In the genomic region with DNA sequence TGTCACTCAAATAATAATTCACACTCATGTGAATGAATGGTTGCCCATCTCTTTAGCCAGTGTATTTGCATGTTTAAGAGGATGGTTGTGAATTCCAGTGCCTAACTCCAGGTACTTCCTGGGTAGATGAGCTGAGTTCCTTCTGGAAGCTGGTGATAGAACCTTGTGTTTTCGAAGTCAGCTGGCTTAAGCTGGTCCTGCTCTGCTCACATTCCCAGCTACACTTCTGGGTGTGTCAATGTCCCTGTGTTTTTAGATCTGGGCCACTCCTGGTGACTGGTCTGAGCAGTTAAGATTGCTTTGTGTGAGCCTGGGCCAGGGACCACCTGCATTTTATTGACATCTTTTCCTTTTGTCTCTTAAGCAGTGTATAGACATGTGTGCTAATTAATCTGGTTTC, we compare ENCODE assay signal across 17 cellular contexts. TPM values are rescaled to one million over a fixed set of nuclear protein-coding genes. Genes with fewer than 3 reads are reported as not detected.
DNase-seq lines count a peak whose midpoint lies in the region; ATAC-seq and TF ChIP-seq lines count a peak whose summit lies in the region.
"Had no signal": no experiment of that assay in that cellular context is flagged by ENCODE, and none has a peak within 500 bp of the region (broad histone marks: within the 10 kb centered on the region; RNA-seq: fewer than 3 reads in every experiment).

No MANE protein-coding gene starts in this region.

- H3K27me3 ChIP-seq in ACC112 (ENCODE audit: insufficient read depth, low read length), result no peaks in the 10 kb centered on the region
- H3K27me3 ChIP-seq in PC-9 (ENCODE audit: insufficient read depth, low read depth), result no peaks in the 10 kb centered on the region
- no peaks in the 10 kb centered on the region for H3K27me3 ChIP-seq in hepatocyte

- WGBS in hepatocyte (ENCODE audit: low lambda C conversion rate, missing lambda C conversion rate), result 48% methylated on average over 1 of the region's 1 CpG

- H3K9me3 Mint-ChIP-seq in osteocyte (ENCODE audit: unreplicated experiment), result no peaks in the 10 kb centered on the region
- H3K9me3 Mint-ChIP-seq: activated T-cell treated with anti-CD3 and anti-CD28 coated beads, Interleukin-2, amount 50 U/mL, for 4 hours had no signal

- H3K9me2 ChIP-seq in PC-9 (ENCODE audit: insufficient read depth) (no peaks in the 10 kb centered on the region), hepatocyte (replicated peaks; ENCODE audit: insufficient read depth) (no peaks in the 10 kb centered on the region)

- H3F3A ChIP-seq in PC-9 (ENCODE audit: insufficient read depth, low read depth), result peaks cover 45% of the 10 kb centered on the region

- CTCF ChIA-PET in PC-9 (lab: Charles Lee), result no interaction called here

- BruUV-seq in PC-9 (replicated peaks; lab: Mats Ljungman, UMichigan), result no TSS peak

- H3K4me3 ChIP-seq in ACC112 (ENCODE audit: low read depth, low read length) (0 out of 2 replicates have a peak overlapping the region, but pooled peaks have one; percentile 14), PC-9 (no peak overlapping the region), hepatocyte (no peak overlapping the region)

- H3K79me2 ChIP-seq in ACC112 (ENCODE audit: control insufficient read depth, insufficient read depth, low read length, unreplicated experiment) (peaks cover 98% of the 10 kb centered on the region), PC-9 (ENCODE audit: low read depth) (peaks cover 97% of the 10 kb centered on the region), hepatocyte (peaks cover 98% of the 10 kb centered on the region)

- no peaks in the 10 kb centered on the region for H4K20me1 ChIP-seq in PC-9 (ENCODE audit: insufficient read depth)
- H4K20me1 ChIP-seq in hepatocyte (ENCODE audit: insufficient read depth, poor library complexity, severe bottlenecking), result peaks cover 16% of the 10 kb centered on the region

- H3K36me3 Mint-ChIP-seq in osteocyte (ENCODE audit: unreplicated experiment), result peaks cover 6% of the 10 kb centered on the region

- peaks cover 81% of the 10 kb centered on the region for H3K4me1 ChIP-seq in ACC112 (ENCODE audit: control insufficient read depth, insufficient read depth, low read length, unreplicated experiment)
- peaks cover 95% of the 10 kb centered on the region for H3K4me1 ChIP-seq in PC-9 (replicated peaks; ENCODE audit: insufficient read depth)
- peaks cover 77% of the 10 kb centered on the region for H3K4me1 ChIP-seq in hepatocyte (ENCODE audit: insufficient read depth)

- DNase-seq in PC-9 (no peak), hepatocyte (ENCODE audit: low spot score) (no peak), osteocyte (ENCODE audit: extremely low spot score, unreplicated experiment) (no peak), AG08396 (ENCODE audit: low spot score) (no peak)
- no peak for DNase-seq in activated CD8-positive, alpha-beta memory T cell treated with anti-CD3 and anti-CD28 coated beads, Interleukin-2, amount 50 U/mL, for 48 hours
- DNase-seq: activated CD4-positive, alpha-beta T cell treated with anti-CD3 and anti-CD28 coated beads for 48 hours; activated T-cell treated with anti-CD3 and anti-CD28 coated beads, Interleukin-2, amount 50 U/mL, for 4 hours; CD8-positive, alpha-beta memory T cell; GF-D8; midbrain; posterior cingulate gyrus; SHP77 treated with DMSO at 0.1 percent for 48 hours; substantia nigra; T-helper 9 cell had no signal

- H2AFZ ChIP-seq in ACC112 (ENCODE audit: low read length, unreplicated experiment) (no peak overlapping the region), PC-9 (no peak overlapping the region), hepatocyte (no peak overlapping the region)

- no peaks in the 10 kb centered on the region for H3K27me3 Mint-ChIP-seq in osteocyte (ENCODE audit: unreplicated experiment)

- ATAC-seq in HG03571 (IDR thresholded peaks at IDR 0.05; ENCODE audit: unreplicated experiment) (no peak), GM21619 (IDR thresholded peaks at IDR 0.05; ENCODE audit: unreplicated experiment) (no peak)
- ATAC-seq: activated T-cell treated with anti-CD3 and anti-CD28 coated beads, Interleukin-2, amount 50 U/mL, for 4 hours had no signal

- H3K9me3 ChIP-seq in PC-9 (ENCODE audit: insufficient read depth, low read depth), result no peaks in the 10 kb centered on the region
- H3K9me3 ChIP-seq in hepatocyte (ENCODE audit: low read depth), result no peaks in the 10 kb centered on the region

- H3K4me2 ChIP-seq in PC-9, result peak overlapping the region; percentile 66
- H3K4me2 ChIP-seq in hepatocyte, result peak overlapping the region; percentile 9

- H3K4me1 Mint-ChIP-seq in osteocyte (ENCODE audit: unreplicated experiment), result peaks cover 98% of the 10 kb centered on the region

- H3K36me3 ChIP-seq in ACC112 (ENCODE audit: insufficient read depth, low read length) (no peaks in the 10 kb centered on the region; the same call in 1 of the 2 replicates), PC-9 (ENCODE audit: low read depth) (no peaks in the 10 kb centered on the region), hepatocyte (replicated peaks; ENCODE audit: insufficient read depth, low read depth) (no peaks in the 10 kb centered on the region)

- POLR2A ChIA-PET in PC-9 (lab: Charles Lee; ENCODE audit: unreplicated experiment), result no interaction called here

- peak overlapping the region; percentile 93 for H3K27ac ChIP-seq in ACC112 (ENCODE audit: low read depth, low read length)
- peak overlapping the region; percentile 85 for H3K27ac ChIP-seq in PC-9
- peak overlapping the region; percentile 77 for H3K27ac ChIP-seq in hepatocyte

- H3K27ac Mint-ChIP-seq in osteocyte (ENCODE audit: unreplicated experiment), result peak overlapping the region; percentile 87
- H3K27ac Mint-ChIP-seq: CD8-positive, alpha-beta memory T cell had no signal

- no peak for TF ChIP-seq CTCF in PC-9 (conservative IDR thresholded peaks at IDR 0.05)
- TF ChIP-seq CTCF in hepatocyte (IDR thresholded peaks at IDR 0.05; ENCODE audit: poor library complexity), result no peak
- no peak for TF ChIP-seq CTCF in osteocyte (IDR thresholded peaks at IDR 0.05)

- intact Hi-C loops in PC-9 (cut with micrococcal nuclease; ENCODE audit: unreplicated experiment), result loop anchor here (2.0 to 5.0 kb wide), 2 partner anchors 40 to 117 kb away; no protein-coding TSS in a partner anchor

- no peak overlapping the region for H3K4me3 Mint-ChIP-seq in osteocyte (ENCODE audit: unreplicated experiment)
- H3K4me3 Mint-ChIP-seq: activated T-cell treated with anti-CD3 and anti-CD28 coated beads, Interleukin-2, amount 50 U/mL, for 4 hours; CD8-positive, alpha-beta memory T cell had no signal

RNA-seq across cellular contexts. Expression of gene TEAD1, which starts 10.6 kb away (rescaled TPM):
- total RNA-seq in PC-9 (2021) (76.9 and 106 TPM in 2 replicates), hepatocyte (82.2 and 87.2 TPM in 2 replicates), osteocyte (152 and 154 TPM in 2 replicates)
- 37.2 and 50.4 TPM in 2 replicates for polyA plus RNA-seq in hepatocyte
- polyA plus RNA-seq: CD8-positive, alpha-beta memory T cell had no signal
